27 cellular contexts compared by ENCODE assay signal in genomic region chr16:50737420-50737959, GRCh38. TPM values are rescaled to one million over a fixed set of nuclear protein-coding genes. Genes with fewer than 3 reads are reported as not detected.
"Had no signal": no experiment of that assay in that cellular context is flagged by ENCODE, and none has a peak within 500 bp of the region (broad histone marks: within the 10 kb centered on the region; RNA-seq: fewer than 3 reads in every experiment).

No MANE protein-coding gene starts in this region.

- H3K36me3 ChIP-seq: breast epithelium, colonic mucosa, transverse colon, uterus, WERI-Rb-1 had no signal

- ATAC-seq: activated naive CD4-positive, alpha-beta T cell treated with anti-CD3 and anti-CD28 coated beads, Interleukin-2, amount 50 U/mL, for 72 hours; effector memory CD8-positive, alpha-beta T cell; left lung; right cardiac atrium had no signal

- H3K27me3 ChIP-seq: breast epithelium, colonic mucosa, dorsolateral prefrontal cortex, esophagus squamous epithelium, hepatocyte, left lung, transverse colon, uterus had no signal

- H3K4me1 ChIP-seq: breast epithelium, colonic mucosa, parathyroid adenoma, uterus had no signal

- H2AFZ ChIP-seq: hepatocyte, parathyroid adenoma had no signal

- H3K4me3 ChIP-seq: breast epithelium, colonic mucosa, dorsolateral prefrontal cortex, esophagus squamous epithelium, hepatocyte, left lung, lung, transverse colon, uterus had no signal

- H3K9me3 ChIP-seq: breast epithelium, colonic mucosa, esophagus squamous epithelium, left lung, transverse colon, uterus had no signal

- H3K9ac ChIP-seq: parathyroid adenoma had no signal

- H3K4me2 ChIP-seq: hepatocyte had no signal

- H3K79me2 ChIP-seq: hepatocyte had no signal

- DNase-seq: activated CD4-positive, CD25-positive, alpha-beta regulatory T cell treated with anti-CD3 and anti-CD28 coated beads, Interleukin-2, amount 50 U/mL, for 72 hours; activated T-cell treated with anti-CD3 and anti-CD28 coated beads, Interleukin-2, amount 50 U/mL, for 1 hour; colonic mucosa; dorsolateral prefrontal cortex; effector memory CD8-positive, alpha-beta T cell; esophagus squamous epithelium; glutamatergic neuron; immature natural killer cell; left lung; naive B cell; nucleus accumbens; right cardiac atrium; stimulated activated CD4-positive, alpha-beta T cell treated with anti-CD3 and anti-CD28 coated beads, Interleukin-12 subunit alpha, Interleukin-12 subunit beta, amount 100 ng/mL, for 4 hours; transverse colon; uterus; WERI-Rb-1 had no signal

- H3K27ac ChIP-seq: breast epithelium, colonic mucosa, dorsolateral prefrontal cortex, esophagus squamous epithelium, hepatocyte, left lung, parathyroid adenoma, transverse colon, uterus, WERI-Rb-1 had no signal

- FAIRE-seq: frontal cortex, TTC549 had no signal

RNA-seq across cellular contexts. Expression of gene NOD2, which starts 44.1 kb away (rescaled TPM):
- polyA plus RNA-seq: hepatocyte, neural cell had no signal

RNA-seq across cellular contexts. Expression of gene SNX20, which starts 56.4 kb away (rescaled TPM):
- total RNA-seq: hepatocyte, kidney epithelial cell, pulmonary artery endothelial cell, temporal lobe had no signal
- polyA plus RNA-seq: hepatocyte, neural cell had no signal
